Comparison of ENCODE assay signal across 7 cellular contexts in the genomic region with DNA sequence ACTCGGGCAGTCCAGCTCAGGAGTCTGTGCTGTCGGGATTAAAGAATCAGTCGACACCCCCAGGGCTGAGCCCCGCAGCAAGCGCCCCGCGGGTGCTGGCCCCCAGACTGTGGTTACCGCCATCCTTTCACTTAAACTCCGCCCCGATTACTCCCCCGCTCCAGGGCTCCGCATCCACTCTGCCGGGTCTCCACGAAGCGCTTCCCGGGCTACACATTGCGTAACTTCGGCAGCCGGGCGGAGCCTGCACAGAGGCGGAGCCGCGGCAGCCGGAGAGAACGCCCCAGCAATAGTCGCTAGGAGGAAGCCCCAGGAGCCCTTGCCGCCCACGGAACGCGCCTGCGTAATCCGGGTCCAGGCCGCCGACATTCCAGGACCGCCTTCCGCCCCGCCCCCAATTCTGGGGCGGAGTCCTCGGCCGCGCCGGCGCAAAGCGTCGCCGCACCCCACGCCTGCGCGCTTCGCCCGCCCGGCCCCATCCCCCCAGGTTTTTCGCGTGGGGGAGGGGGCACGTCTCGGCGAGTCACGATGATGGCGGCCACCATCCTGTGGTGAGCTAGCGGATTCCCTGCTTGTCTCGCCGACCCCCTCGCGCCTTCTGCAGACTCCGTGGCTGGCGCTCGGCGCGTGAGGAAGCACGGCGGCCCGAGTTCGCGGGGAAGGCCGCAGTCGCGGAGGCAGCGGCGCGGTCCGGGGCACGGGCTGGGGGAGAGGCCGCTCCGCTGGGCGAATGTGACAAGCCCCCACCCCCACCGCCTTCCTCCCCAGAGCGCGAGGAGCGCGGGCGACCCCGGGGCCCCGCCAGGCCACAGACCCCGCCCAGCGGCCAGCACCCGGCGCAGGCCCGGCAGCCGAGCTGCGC. TPM values are rescaled to one million over a fixed set of nuclear protein-coding genes. Genes with fewer than 3 reads are reported as not detected.
DNase-seq lines count a peak whose midpoint lies in the region; ATAC-seq and TF ChIP-seq lines count a peak whose summit lies in the region.

RAD23B (plus strand) TSS at position 521 of the 862 bp plus-strand sequence. CDS start 351 bp downstream, outside the sequence.

- TF ChIP-seq CTCF in hepatocyte (IDR thresholded peaks at IDR 0.05; ENCODE audit: poor library complexity), result no peak

- peaks cover 39% of the 10 kb centered on the region for H4K20me1 ChIP-seq in hepatocyte (ENCODE audit: insufficient read depth, poor library complexity, severe bottlenecking)

- H3K27ac ChIP-seq in hepatocyte, result peak within 1 kb of the TSS; percentile 98

- no peaks in the 10 kb centered on the region for H3K27me3 ChIP-seq in hepatocyte

- peaks cover 48% of the 10 kb centered on the region for H3K79me2 ChIP-seq in hepatocyte

- H3K9me3 ChIP-seq in hepatocyte (ENCODE audit: low read depth), result no peaks in the 10 kb centered on the region

- H3K4me2 ChIP-seq in hepatocyte, result peak within 1 kb of the TSS; percentile 81

- peaks cover 7% of the 10 kb centered on the region for H3K4me1 ChIP-seq in hepatocyte (ENCODE audit: insufficient read depth)

- 2% methylated on average over 69 of the region's 100 CpGs for WGBS in hepatocyte (ENCODE audit: low lambda C conversion rate, missing lambda C conversion rate)

- no peaks in the 10 kb centered on the region for H3K36me3 ChIP-seq in hepatocyte (replicated peaks; ENCODE audit: insufficient read depth, low read depth)

- ATAC-seq in GM18508 (IDR thresholded peaks at IDR 0.05; ENCODE audit: insufficient read depth, unreplicated experiment) (peak; percentile 57), HG03025 (IDR thresholded peaks at IDR 0.05; ENCODE audit: low FRiP score, unreplicated experiment) (peak; percentile 89)

- peak within 1 kb of the TSS; percentile 75 for H2AFZ ChIP-seq in hepatocyte

- no peaks in the 10 kb centered on the region for H3K9me2 ChIP-seq in hepatocyte (replicated peaks; ENCODE audit: insufficient read depth)

- DNase-seq in NCI-H2081 (lab: John Stamatoyannopoulos, UW) (peak; percentile 97 to 98), T1000 (lab: John Stamatoyannopoulos, UW) (peak; percentile 97), astrocyte of the hippocampus (ENCODE audit: low read depth, low spot score) (peak; percentile 100), hepatocyte (ENCODE audit: low spot score) (peak; percentile 100), retina (peak; percentile 99)

- peak within 1 kb of the TSS; percentile 65 for H3K4me3 ChIP-seq in hepatocyte

RNA-seq across cellular contexts. Expression of gene RAD23B, which starts in this region (rescaled TPM):
- 126 and 142 TPM in 2 replicates for total RNA-seq in hepatocyte
- 15.9 and 19.4 TPM in 2 replicates for polyA plus RNA-seq in hepatocyte

Comparison
In these comparisons a context has a peak if more than half of its experiments do, and no peak if none do; other contexts are left out.
1. Peak in every context shown above with its lines: DNase-seq, ATAC-seq, H3K4me3 ChIP-seq and H3K27ac ChIP-seq.